Comparison of ENCODE assay signal across 18 cellular contexts in genomic region chr15:62488383-62488782, GRCh38.
DNase-seq lines count a peak whose midpoint lies in the region; TF ChIP-seq lines count a peak whose summit lies in the region.
"Had no signal": no experiment of that assay in that cellular context is flagged by ENCODE, and none has a peak within 500 bp of the region (broad histone marks: within the 10 kb centered on the region; RNA-seq: fewer than 3 reads in every experiment).

No MANE protein-coding gene starts in this region.

- DNase-seq in adipocyte (ENCODE audit: low read depth) (no peak), mesenchymal stem cell (no peak), osteoblast (ENCODE audit: insufficient read length, low spot score, missing footprints) (no peak), putamen (ENCODE audit: low spot score) (no peak), endodermal cell (no peak), cortex of kidney (lab: John Stamatoyannopoulos, UW) (no peak)
- no peak for DNase-seq in effector CD4-positive, alpha-beta T cell
- DNase-seq: C1 segment of cervical spinal cord; CD4-positive, alpha-beta memory T cell; COR-L47; DMS153; DND-41; EL; GDM1; H9 had no signal

- H4K8ac ChIP-seq in mesenchymal stem cell (ENCODE audit: low read length): no peak overlapping the region

- H4K91ac ChIP-seq in mesenchymal stem cell (ENCODE audit: low read length): no peak overlapping the region

- H3K9ac ChIP-seq in adipocyte (ENCODE audit: low read length): peak overlapping the region; percentile 1
- peak overlapping the region; percentile 1 for H3K9ac ChIP-seq in mesenchymal stem cell (ENCODE audit: low read length)
- H3K9ac ChIP-seq in subcutaneous abdominal adipose tissue (ENCODE audit: low read length in 5 of 5): no peak overlapping the region
- no peak overlapping the region for H3K9ac ChIP-seq in endodermal cell (ENCODE audit: extremely low read depth, low read length, poor library complexity, severe bottlenecking)

- no peak overlapping the region for H3K27ac ChIP-seq in mesenchymal stem cell (ENCODE audit: low read length, poor library complexity, severe bottlenecking)
- H3K27ac ChIP-seq in osteoblast (ENCODE audit: low read depth, low read length): peak overlapping the region; percentile 15
- peak overlapping the region; percentile 39 for H3K27ac ChIP-seq in subcutaneous abdominal adipose tissue (ENCODE audit: low read depth, low read length)
- H3K27ac ChIP-seq in endodermal cell (ENCODE audit: low read depth, low read length): no peak overlapping the region

- no peak overlapping the region for H3K4me3 ChIP-seq in adipocyte (ENCODE audit: low read length)
- H3K4me3 ChIP-seq in mesenchymal stem cell (ENCODE audit: insufficient read depth in 1 of 2, low read depth in 1 of 2, low read length in 2 of 2): no peak overlapping the region
- no peak overlapping the region for H3K4me3 ChIP-seq in osteoblast (ENCODE audit: insufficient read depth, low read length)
- no peak overlapping the region for H3K4me3 ChIP-seq in subcutaneous abdominal adipose tissue (ENCODE audit: low read depth in 1 of 5, low read length in 5 of 5)
- no peak overlapping the region for H3K4me3 ChIP-seq in endodermal cell (ENCODE audit: low read length)
- H3K4me3 ChIP-seq: GM12878, GM23338 had no signal

- H3K4me3 Mint-ChIP-seq in endodermal cell: no peak overlapping the region
- H3K4me3 Mint-ChIP-seq: CD4-positive, alpha-beta memory T cell; GM23338; H9 had no signal

- H3K4me1 Mint-ChIP-seq in endodermal cell: peaks cover 63% of the 10 kb centered on the region
- H3K4me1 Mint-ChIP-seq: CD4-positive, alpha-beta memory T cell had no signal

- no peak overlapping the region for H3K14ac ChIP-seq in mesenchymal stem cell (ENCODE audit: low read length in 2 of 2)

- no peak overlapping the region for H3K18ac ChIP-seq in mesenchymal stem cell (ENCODE audit: low read depth in 1 of 2, low read length in 2 of 2)

- H3K36me3 ChIP-seq in adipocyte (ENCODE audit: control insufficient read depth, insufficient read depth, low read length, severe bottlenecking) (no peaks in the 10 kb centered on the region), mesenchymal stem cell (ENCODE audit: control insufficient read depth in 1 of 2, insufficient read depth in 2 of 2, low read depth in 1 of 2, low read length in 2 of 2) (peaks cover 0 to 2% of the 10 kb centered on the region in 2 experiments), osteoblast (ENCODE audit: insufficient read depth, low read length) (no peaks in the 10 kb centered on the region), subcutaneous abdominal adipose tissue (ENCODE audit: control insufficient read depth in 5 of 5, insufficient read depth in 5 of 5, low read length in 5 of 5) (no peaks in the 10 kb centered on the region), endodermal cell (ENCODE audit: control insufficient read depth, insufficient read depth, low read length) (no peaks in the 10 kb centered on the region)

- peaks cover 57% of the 10 kb centered on the region for H3K4me1 ChIP-seq in adipocyte (ENCODE audit: control insufficient read depth, insufficient read depth, low read length)
- peaks cover 4% of the 10 kb centered on the region for H3K4me1 ChIP-seq in mesenchymal stem cell (ENCODE audit: control insufficient read depth, insufficient read depth, low read depth, low read length)
- H3K4me1 ChIP-seq in osteoblast (ENCODE audit: insufficient read depth, low read length): peaks cover 7% of the 10 kb centered on the region
- peaks cover 2 to 53% (median 39%) of the 10 kb centered on the region in 5 donors for H3K4me1 ChIP-seq in subcutaneous abdominal adipose tissue (ENCODE audit: control insufficient read depth in 5 of 5, insufficient read depth in 5 of 5, low read length in 5 of 5)
- H3K4me1 ChIP-seq in endodermal cell (ENCODE audit: control insufficient read depth, insufficient read depth, low read length): peaks cover 41% of the 10 kb centered on the region

- H2AK5ac ChIP-seq in mesenchymal stem cell (ENCODE audit: low read length, severe bottlenecking): no peak overlapping the region

- H3K9me3 ChIP-seq in adipocyte (ENCODE audit: control insufficient read depth, low read length) (no peaks in the 10 kb centered on the region), mesenchymal stem cell (ENCODE audit: control insufficient read depth, low read length) (no peaks in the 10 kb centered on the region), osteoblast (ENCODE audit: low read depth, low read length) (no peaks in the 10 kb centered on the region), subcutaneous abdominal adipose tissue (ENCODE audit: control insufficient read depth in 5 of 5, low read length in 5 of 5) (no peaks in the 10 kb centered on the region), endodermal cell (ENCODE audit: control insufficient read depth, low read length) (no peaks in the 10 kb centered on the region)

- H2BK12ac ChIP-seq in mesenchymal stem cell (ENCODE audit: low read length in 2 of 2): no peak overlapping the region

- H2BK15ac ChIP-seq in mesenchymal stem cell (ENCODE audit: low read depth, poor library complexity, severe bottlenecking): no peak overlapping the region

- H3K36me3 Mint-ChIP-seq in endodermal cell (ENCODE audit: low read depth): peaks cover 7% of the 10 kb centered on the region
- H3K36me3 Mint-ChIP-seq: CD4-positive, alpha-beta memory T cell had no signal

- no peaks in the 10 kb centered on the region for H3K27me3 ChIP-seq in adipocyte (replicated peaks; ENCODE audit: control insufficient read depth, insufficient read depth, low read length)
- H3K27me3 ChIP-seq in mesenchymal stem cell (ENCODE audit: control insufficient read depth in 1 of 2, insufficient read depth in 1 of 2, low read length in 2 of 2): no peaks in the 10 kb centered on the region
- no peaks in the 10 kb centered on the region for H3K27me3 ChIP-seq in osteoblast (ENCODE audit: insufficient read depth, low read length)
- no peaks in the 10 kb centered on the region for H3K27me3 ChIP-seq in subcutaneous abdominal adipose tissue (ENCODE audit: control insufficient read depth in 5 of 5, insufficient read depth in 4 of 5, low read length in 5 of 5)
- H3K27me3 ChIP-seq in endodermal cell (ENCODE audit: control insufficient read depth, insufficient read depth, low read length, poor library complexity, severe bottlenecking): no peaks in the 10 kb centered on the region

- H2BK5ac ChIP-seq in mesenchymal stem cell (ENCODE audit: low read depth, low read length, poor library complexity, severe bottlenecking): no peak overlapping the region

- H3K9me3 Mint-ChIP-seq in endodermal cell: no peaks in the 10 kb centered on the region
- H3K9me3 Mint-ChIP-seq: GM23338, H9 had no signal

- H3K27ac Mint-ChIP-seq in endodermal cell: no peak overlapping the region
- H3K27ac Mint-ChIP-seq: CD4-positive, alpha-beta memory T cell; GM23338; H9 had no signal

- H3K4me2 ChIP-seq in mesenchymal stem cell (ENCODE audit: low read length, poor library complexity, severe bottlenecking): no peak overlapping the region
- no peak overlapping the region for H3K4me2 ChIP-seq in osteoblast (ENCODE audit: insufficient read depth, low read length)
- H3K4me2 ChIP-seq: GM23338 had no signal

- WGBS in mesenchymal stem cell: no CpG with 5 or more reads among the region's 1 CpG
- whole genome bisulfite sequencing in endodermal cell (ENCODE audit: insufficient coverage in 1 of 2, insufficient read length in 1 of 2), 2 experiments: 79 to 100% methylated on average over 1 of the region's 1 CpG

- H2AFZ ChIP-seq in mesenchymal stem cell (ENCODE audit: low read depth, low read length) (no peak overlapping the region), osteoblast (ENCODE audit: low read length) (no peak overlapping the region)
- H2AFZ ChIP-seq: GM23338 had no signal

- H3K79me1 ChIP-seq in mesenchymal stem cell (replicated peaks; ENCODE audit: low read length, poor library complexity, severe bottlenecking): peaks cover 17% of the 10 kb centered on the region

- no peaks in the 10 kb centered on the region for H3K27me3 Mint-ChIP-seq in endodermal cell (ENCODE audit: insufficient read depth)

- no peak overlapping the region for H3K4ac ChIP-seq in mesenchymal stem cell (ENCODE audit: low read depth in 1 of 2, low read length in 2 of 2)

- H4K20me1 ChIP-seq in osteoblast (ENCODE audit: insufficient read depth, low read length): no peaks in the 10 kb centered on the region

- no peak overlapping the region for H3K23ac ChIP-seq in mesenchymal stem cell (ENCODE audit: low read length in 2 of 2)

- H2BK120ac ChIP-seq in mesenchymal stem cell (ENCODE audit: low read depth, low read length): no peak overlapping the region

- TF ChIP-seq CTCF in osteoblast (IDR thresholded peaks at IDR 0.05; ENCODE audit: extremely low read depth, low read depth, low read length) (no peak), endodermal cell (conservative IDR thresholded peaks at IDR 0.05) (no peak)

- no peaks in the 10 kb centered on the region for H3K79me2 ChIP-seq in osteoblast (ENCODE audit: insufficient read depth, low read length)

Comparison
In these comparisons a context has a peak if more than half of its experiments do, and no peak if none do; other contexts are left out.
1. H3K9ac ChIP-seq: peak in adipocyte (single experiment) and mesenchymal stem cell (single experiment); none in subcutaneous abdominal adipose tissue (0 of 5) and endodermal cell (single experiment).
2. H3K27ac ChIP-seq: peak in osteoblast (single experiment) and subcutaneous abdominal adipose tissue (single experiment); none in mesenchymal stem cell (single experiment) and endodermal cell (single experiment).